Comparison of ENCODE assay signal across 15 cellular contexts in genomic region chr5:86909896-86910295, GRCh38.
DNase-seq lines count a peak whose midpoint lies in the region; ATAC-seq and TF ChIP-seq lines count a peak whose summit lies in the region.
"Had no signal": no experiment of that assay in that cellular context is flagged by ENCODE, and none has a peak within 500 bp of the region (broad histone marks: within the 10 kb centered on the region; RNA-seq: fewer than 3 reads in every experiment).

No MANE protein-coding gene starts in this region.

- H3K27ac ChIP-seq in SJSA1: peak overlapping the region; percentile 96
- H3K27ac ChIP-seq in uterus: peak overlapping the region; percentile 8 to 15
- H3K27ac ChIP-seq in esophagus squamous epithelium: peak overlapping the region in 1 of 4 donors; percentile 30

- no peaks in the 10 kb centered on the region for H3K36me3 ChIP-seq in SJSA1
- no peaks in the 10 kb centered on the region for H3K36me3 ChIP-seq in uterus
- no peaks in the 10 kb centered on the region for H3K36me3 ChIP-seq in esophagus squamous epithelium

- WGBS in esophagus squamous epithelium, 2 donors: 49 to 72% methylated on average over 2 of the region's 2 CpGs

- no peaks in the 10 kb centered on the region for H3K4me1 Mint-ChIP-seq in chondrocyte (ENCODE audit: low read depth)
- H3K4me1 Mint-ChIP-seq: activated naive CD4-positive, alpha-beta T cell treated with anti-CD3 and anti-CD28 coated beads, Interleukin-2, amount 50 U/mL, for 24 hours; neural crest cell had no signal

- peak; percentile 36 for ATAC-seq in Right ventricle myocardium superior (ENCODE audit: poor library complexity)

- TF ChIP-seq CTCF in foreskin fibroblast (IDR thresholded peaks at IDR 0.05; ENCODE audit: low read depth, low read length) (no peak), uterus (IDR thresholded peaks at IDR 0.05) (no peak), chondrocyte (IDR thresholded peaks at IDR 0.05) (no peak), esophagus squamous epithelium (IDR thresholded peaks at IDR 0.05) (no peak)

- no peak overlapping the region for H3K4me3 Mint-ChIP-seq in chondrocyte (ENCODE audit: unreplicated experiment)
- H3K4me3 Mint-ChIP-seq: activated naive CD4-positive, alpha-beta T cell treated with anti-CD3 and anti-CD28 coated beads, Interleukin-2, amount 50 U/mL, for 24 hours; neural crest cell had no signal

- H3K9me3 Mint-ChIP-seq in chondrocyte (ENCODE audit: low read depth): no peaks in the 10 kb centered on the region
- H3K9me3 Mint-ChIP-seq: activated naive CD4-positive, alpha-beta T cell treated with anti-CD3 and anti-CD28 coated beads, Interleukin-2, amount 50 U/mL, for 24 hours; neural crest cell had no signal

- H3K4me3 ChIP-seq in SJSA1: no peak overlapping the region
- no peak overlapping the region for H3K4me3 ChIP-seq in foreskin fibroblast (ENCODE audit: low read depth in 1 of 2, low read length in 2 of 2)
- no peak overlapping the region for H3K4me3 ChIP-seq in uterus
- no peak overlapping the region for H3K4me3 ChIP-seq in esophagus squamous epithelium

- H3K4me1 ChIP-seq in SJSA1 (replicated peaks) (peaks cover 33% of the 10 kb centered on the region), uterus (no peaks in the 10 kb centered on the region), esophagus squamous epithelium (no peaks in the 10 kb centered on the region)

- peaks cover 6% of the 10 kb centered on the region for H3K27me3 Mint-ChIP-seq in chondrocyte (ENCODE audit: low read depth)

- H3K36me3 Mint-ChIP-seq in chondrocyte (ENCODE audit: low read depth): no peaks in the 10 kb centered on the region
- H3K36me3 Mint-ChIP-seq: activated naive CD4-positive, alpha-beta T cell treated with anti-CD3 and anti-CD28 coated beads, Interleukin-2, amount 50 U/mL, for 24 hours had no signal

- no peaks in the 10 kb centered on the region for H3K9me3 ChIP-seq in SJSA1 (replicated peaks)
- H3K9me3 ChIP-seq in uterus: no peaks in the 10 kb centered on the region
- H3K9me3 ChIP-seq in esophagus squamous epithelium: no peaks in the 10 kb centered on the region

- intact Hi-C loops in Right ventricle myocardium superior (cut with DNase I): no loop called here
- intact Hi-C loops in cardiac septum (cut with DNase I): no loop called here
- intact Hi-C loops in uterus (cut with DNase I; ENCODE audit: low total_unique reads): no loop called here
- intact Hi-C loops in esophagus squamous epithelium (cut with DNase I): no loop called here

- no peak overlapping the region for H3K27ac Mint-ChIP-seq in chondrocyte (ENCODE audit: unreplicated experiment)
- H3K27ac Mint-ChIP-seq: activated naive CD4-positive, alpha-beta T cell treated with anti-CD3 and anti-CD28 coated beads, Interleukin-2, amount 50 U/mL, for 24 hours had no signal

- TF ChIP-seq POLR2A in uterus (IDR thresholded peaks at IDR 0.05) (no peak), esophagus squamous epithelium (IDR thresholded peaks at IDR 0.05) (no peak)

- no peak for DNase-seq in Right ventricle myocardium superior
- no peak for DNase-seq in cardiac septum (ENCODE audit: low spot score)
- DNase-seq in SJSA1 (ENCODE audit: low read depth in 1 of 2, low spot score in 2 of 2): peak; percentile 56 to 91
- DNase-seq in foreskin fibroblast: peak; percentile 53 to 73
- DNase-seq in uterus: no peak
- no peak for DNase-seq in chondrocyte (ENCODE audit: low spot score)
- DNase-seq in DMS153 treated with DMSO at 0.1 percent for 48 hours (lab: John Stamatoyannopoulos, UW; ENCODE audit: unreplicated experiment): no peak
- no peak for DNase-seq in esophagus squamous epithelium (lab: John Stamatoyannopoulos, UW)
- DNase-seq: activated CD4-positive, alpha-beta T cell treated with anti-CD3 and anti-CD28 coated beads, Interleukin-2, amount 50 U/mL, for 4 hours; cortex of kidney; KG1; NCI-H2029; T-helper 1 cell had no signal

- no peaks in the 10 kb centered on the region for H3K27me3 ChIP-seq in SJSA1 (replicated peaks)
- no peaks in the 10 kb centered on the region for H3K27me3 ChIP-seq in uterus
- no peaks in the 10 kb centered on the region for H3K27me3 ChIP-seq in esophagus squamous epithelium

Comparison
In these comparisons a context has a peak if more than half of its experiments do, and no peak if none do; other contexts are left out.
1. DNase-seq: peak in SJSA1 (2 of 2) and foreskin fibroblast (2 of 2); none in Right ventricle myocardium superior (single experiment), cardiac septum (single experiment), uterus (0 of 2), chondrocyte (single experiment), DMS153 treated with DMSO at 0.1 percent for 48 hours (single experiment) and esophagus squamous epithelium (single experiment).